ENCODE assay signal across 8 cellular contexts in genomic region chr5:31531888-31532710, GRCh38. TPM values are rescaled to one million over a fixed set of nuclear protein-coding genes. Genes with fewer than 3 reads are reported as not detected.
A peak's percentile ranks its signal among the peaks of the same experiment; 100 is the strongest.
DNase-seq lines count a peak whose midpoint lies in the region; ATAC-seq and TF ChIP-seq lines count a peak whose summit lies in the region.

Gene C5orf22, plus strand, starts transcription at chr5:31532301. Its CDS starts 92 bp downstream, at chr5:31532393.
Gene DROSHA, minus strand, starts transcription at chr5:31532093. Its CDS starts 3,034 bp downstream, at chr5:31529059.

- TF ChIP-seq CTCF in WI38 (IDR thresholded peaks at IDR 0.05; ENCODE audit: low read depth, low read length) (no peak), cardiac fibroblast (IDR thresholded peaks at IDR 0.05; ENCODE audit: low read depth, low read length) (peak; percentile 1)

- peak within 1 kb of the TSS; percentile 95 to 100 (median 99) for H3K4me3 Mint-ChIP-seq in immature natural killer cell

- DNase-seq in AG08395 (ENCODE audit: low spot score) = peak; percentile 98
- peak; percentile 99 for DNase-seq in NCI-H2227 treated with DMSO at 0.1 percent for 48 hours (lab: John Stamatoyannopoulos, UW)
- peak; percentile 96 for DNase-seq in cardiac fibroblast (ENCODE audit: low read depth in 2 of 2)
- peak; percentile 85 to 89 (median 88) for DNase-seq in immature natural killer cell
- peak; percentile 87 for DNase-seq in smooth muscle cell of the brain vasculature (ENCODE audit: low read depth, low spot score)

- H3K9me3 Mint-ChIP-seq in immature natural killer cell = no peaks in the 10 kb centered on the region

- peaks cover 4 to 13% (median 8%) of the 10 kb centered on the region in 3 donors for H3K27me3 Mint-ChIP-seq in immature natural killer cell (ENCODE audit: low read depth in 3 of 3)

- peaks cover 47 to 66% of the 10 kb centered on the region in 2 donors for H3K4me1 Mint-ChIP-seq in immature natural killer cell

- H3K27ac Mint-ChIP-seq in immature natural killer cell = peak within 1 kb of the TSS; percentile 89 to 97 (median 96)

- peak; percentile 96 for ATAC-seq in GM18907 (IDR thresholded peaks at IDR 0.05; ENCODE audit: unreplicated experiment)
- ATAC-seq in HG03159 (IDR thresholded peaks at IDR 0.05; ENCODE audit: unreplicated experiment) = peak; percentile 96

- H3K36me3 Mint-ChIP-seq in immature natural killer cell = peaks cover 16 to 38% (median 18%) of the 10 kb centered on the region in 3 donors

- H3K4me3 ChIP-seq in WI38 (ENCODE audit: low read depth, low read length) (peak within 1 kb of the TSS; percentile 79), cardiac fibroblast (replicated peaks in 1 of 2; ENCODE audit: low read depth in 2 of 2, low read length in 2 of 2) (peak within 1 kb of the TSS; percentile 94 to 95)

RNA-seq across cellular contexts. Expression of gene C5orf22, which starts in this region (rescaled TPM):
- polyA plus RNA-seq in immature natural killer cell = 10 to 100 TPM; 17.9 to 23.6 (median 22.9) TPM

RNA-seq across cellular contexts. Expression of gene DROSHA, which starts in this region (rescaled TPM):
- polyA plus RNA-seq in immature natural killer cell = 10 to 100 TPM in 1 of 3 donors, 1 to 10 TPM in 2; 8.5 to 20.3 (median 9.3) TPM

Comparison
In these comparisons a context has a peak if more than half of its experiments do, and no peak if none do; other contexts are left out.
1. Peak in every context shown above with its lines: DNase-seq, ATAC-seq and H3K4me3 ChIP-seq.